ENCODE assay signal across 1 cellular context in the genomic region with DNA sequence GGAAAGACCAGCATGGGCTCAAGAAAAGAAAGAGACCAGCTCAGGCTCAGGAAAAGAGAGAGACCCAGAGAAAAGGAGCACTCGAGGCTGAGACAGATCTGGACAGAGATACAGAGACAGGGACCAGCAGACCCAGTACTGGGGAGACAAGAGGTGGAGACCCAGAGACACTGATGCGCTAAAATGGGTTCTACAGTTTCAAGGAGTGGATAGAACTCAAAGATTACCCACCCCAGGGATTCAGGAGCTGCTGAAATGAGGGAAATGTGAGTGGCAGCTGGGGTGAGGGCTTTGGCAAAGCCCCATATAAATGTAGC.
TF ChIP-seq lines count a peak whose summit lies in the region.

No MANE protein-coding gene starts in this region.

TF ChIP-seq in GM12878, 131 proteins besides CTCF, POLR2A, EP300 and RAD21:
- TF ChIP-seq, protein P1, sequence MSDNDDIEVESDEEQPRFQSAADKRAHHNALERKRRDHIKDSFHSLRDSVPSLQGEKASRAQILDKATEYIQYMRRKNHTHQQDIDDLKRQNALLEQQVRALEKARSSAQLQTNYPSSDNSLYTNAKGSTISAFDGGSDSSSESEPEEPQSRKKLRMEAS (IDR thresholded peaks at IDR 0.05; ENCODE audit: low read depth, low read length), result no peak
- TF ChIP-seq, protein P2, sequence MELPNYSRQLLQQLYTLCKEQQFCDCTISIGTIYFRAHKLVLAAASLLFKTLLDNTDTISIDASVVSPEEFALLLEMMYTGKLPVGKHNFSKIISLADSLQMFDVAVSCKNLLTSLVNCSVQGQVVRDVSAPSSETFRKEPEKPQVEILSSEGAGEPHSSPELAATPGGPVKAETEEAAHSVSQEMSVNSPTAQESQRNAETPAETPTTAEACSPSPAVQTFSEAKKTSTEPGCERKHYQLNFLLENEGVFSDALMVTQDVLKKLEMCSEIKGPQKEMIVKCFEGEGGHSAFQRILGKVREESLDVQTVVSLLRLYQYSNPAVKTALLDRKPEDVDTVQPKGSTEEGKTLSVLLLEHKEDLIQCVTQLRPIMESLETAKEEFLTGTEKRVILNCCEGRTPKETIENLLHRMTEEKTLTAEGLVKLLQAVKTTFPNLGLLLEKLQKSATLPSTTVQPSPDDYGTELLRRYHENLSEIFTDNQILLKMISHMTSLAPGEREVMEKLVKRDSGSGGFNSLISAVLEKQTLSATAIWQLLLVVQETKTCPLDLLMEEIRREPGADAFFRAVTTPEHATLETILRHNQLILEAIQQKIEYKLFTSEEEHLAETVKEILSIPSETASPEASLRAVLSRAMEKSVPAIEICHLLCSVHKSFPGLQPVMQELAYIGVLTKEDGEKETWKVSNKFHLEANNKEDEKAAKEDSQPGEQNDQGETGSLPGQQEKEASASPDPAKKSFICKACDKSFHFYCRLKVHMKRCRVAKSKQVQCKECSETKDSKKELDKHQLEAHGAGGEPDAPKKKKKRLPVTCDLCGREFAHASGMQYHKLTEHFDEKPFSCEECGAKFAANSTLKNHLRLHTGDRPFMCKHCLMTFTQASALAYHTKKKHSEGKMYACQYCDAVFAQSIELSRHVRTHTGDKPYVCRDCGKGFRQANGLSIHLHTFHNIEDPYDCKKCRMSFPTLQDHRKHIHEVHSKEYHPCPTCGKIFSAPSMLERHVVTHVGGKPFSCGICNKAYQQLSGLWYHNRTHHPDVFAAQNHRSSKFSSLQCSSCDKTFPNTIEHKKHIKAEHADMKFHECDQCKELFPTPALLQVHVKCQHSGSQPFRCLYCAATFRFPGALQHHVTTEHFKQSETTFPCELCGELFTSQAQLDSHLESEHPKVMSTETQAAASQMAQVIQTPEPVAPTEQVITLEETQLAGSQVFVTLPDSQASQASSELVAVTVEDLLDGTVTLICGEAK (IDR thresholded peaks at IDR 0.05; ENCODE audit: borderline replicate concordance), result no peak
- no peak for TF ChIP-seq ZNF217 (IDR thresholded peaks at IDR 0.05)
- TF ChIP-seq, protein P3, sequence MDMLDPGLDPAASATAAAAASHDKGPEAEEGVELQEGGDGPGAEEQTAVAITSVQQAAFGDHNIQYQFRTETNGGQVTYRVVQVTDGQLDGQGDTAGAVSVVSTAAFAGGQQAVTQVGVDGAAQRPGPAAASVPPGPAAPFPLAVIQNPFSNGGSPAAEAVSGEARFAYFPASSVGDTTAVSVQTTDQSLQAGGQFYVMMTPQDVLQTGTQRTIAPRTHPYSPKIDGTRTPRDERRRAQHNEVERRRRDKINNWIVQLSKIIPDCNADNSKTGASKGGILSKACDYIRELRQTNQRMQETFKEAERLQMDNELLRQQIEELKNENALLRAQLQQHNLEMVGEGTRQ (IDR thresholded peaks at IDR 0.05; ENCODE audit: borderline replicate concordance, low read depth, low read length), result no peak
- no peak for TF ChIP-seq BCL11A (IDR thresholded peaks at IDR 0.05; ENCODE audit: low read depth, low read length)
- TF ChIP-seq EGR1 (IDR thresholded peaks at IDR 0.05; ENCODE audit: borderline replicate concordance in 1 of 2, low read depth in 2 of 2, low read length in 2 of 2), result no peak
- TF ChIP-seq, protein P4, sequence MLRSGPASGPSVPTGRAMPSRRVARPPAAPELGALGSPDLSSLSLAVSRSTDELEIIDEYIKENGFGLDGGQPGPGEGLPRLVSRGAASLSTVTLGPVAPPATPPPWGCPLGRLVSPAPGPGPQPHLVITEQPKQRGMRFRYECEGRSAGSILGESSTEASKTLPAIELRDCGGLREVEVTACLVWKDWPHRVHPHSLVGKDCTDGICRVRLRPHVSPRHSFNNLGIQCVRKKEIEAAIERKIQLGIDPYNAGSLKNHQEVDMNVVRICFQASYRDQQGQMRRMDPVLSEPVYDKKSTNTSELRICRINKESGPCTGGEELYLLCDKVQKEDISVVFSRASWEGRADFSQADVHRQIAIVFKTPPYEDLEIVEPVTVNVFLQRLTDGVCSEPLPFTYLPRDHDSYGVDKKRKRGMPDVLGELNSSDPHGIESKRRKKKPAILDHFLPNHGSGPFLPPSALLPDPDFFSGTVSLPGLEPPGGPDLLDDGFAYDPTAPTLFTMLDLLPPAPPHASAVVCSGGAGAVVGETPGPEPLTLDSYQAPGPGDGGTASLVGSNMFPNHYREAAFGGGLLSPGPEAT (IDR thresholded peaks at IDR 0.05; ENCODE audit: low read depth), result no peak
- TF ChIP-seq, protein P5, sequence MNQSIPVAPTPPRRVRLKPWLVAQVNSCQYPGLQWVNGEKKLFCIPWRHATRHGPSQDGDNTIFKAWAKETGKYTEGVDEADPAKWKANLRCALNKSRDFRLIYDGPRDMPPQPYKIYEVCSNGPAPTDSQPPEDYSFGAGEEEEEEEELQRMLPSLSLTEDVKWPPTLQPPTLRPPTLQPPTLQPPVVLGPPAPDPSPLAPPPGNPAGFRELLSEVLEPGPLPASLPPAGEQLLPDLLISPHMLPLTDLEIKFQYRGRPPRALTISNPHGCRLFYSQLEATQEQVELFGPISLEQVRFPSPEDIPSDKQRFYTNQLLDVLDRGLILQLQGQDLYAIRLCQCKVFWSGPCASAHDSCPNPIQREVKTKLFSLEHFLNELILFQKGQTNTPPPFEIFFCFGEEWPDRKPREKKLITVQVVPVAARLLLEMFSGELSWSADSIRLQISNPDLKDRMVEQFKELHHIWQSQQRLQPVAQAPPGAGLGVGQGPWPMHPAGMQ (IDR thresholded peaks at IDR 0.05; ENCODE audit: borderline replicate concordance), result no peak
- TF ChIP-seq, protein P6, sequence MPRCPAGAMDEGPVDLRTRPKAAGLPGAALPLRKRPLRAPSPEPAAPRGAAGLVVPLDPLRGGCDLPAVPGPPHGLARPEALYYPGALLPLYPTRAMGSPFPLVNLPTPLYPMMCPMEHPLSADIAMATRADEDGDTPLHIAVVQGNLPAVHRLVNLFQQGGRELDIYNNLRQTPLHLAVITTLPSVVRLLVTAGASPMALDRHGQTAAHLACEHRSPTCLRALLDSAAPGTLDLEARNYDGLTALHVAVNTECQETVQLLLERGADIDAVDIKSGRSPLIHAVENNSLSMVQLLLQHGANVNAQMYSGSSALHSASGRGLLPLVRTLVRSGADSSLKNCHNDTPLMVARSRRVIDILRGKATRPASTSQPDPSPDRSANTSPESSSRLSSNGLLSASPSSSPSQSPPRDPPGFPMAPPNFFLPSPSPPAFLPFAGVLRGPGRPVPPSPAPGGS (IDR thresholded peaks at IDR 0.05; ENCODE audit: borderline replicate concordance, insufficient read depth, low read depth, low read length, poor library complexity, severe bottlenecking), result no peak
- TF ChIP-seq NRF1 (conservative IDR thresholded peaks at IDR 0.05; ENCODE audit: low read depth, low read length), result no peak
- no peak for TF ChIP-seq TAF1 (IDR thresholded peaks at IDR 0.05; ENCODE audit: borderline replicate concordance, low read depth, low read length)
